In genomic region chr10:78746178-78746763, GRCh38 we compare ENCODE assay signal across 1 cellular context.
TF ChIP-seq lines count a peak whose summit lies in the region.

No MANE protein-coding gene starts in this region.

TF ChIP-seq in H1, 55 proteins besides CTCF, POLR2A, EP300 and RAD21:
- TF ChIP-seq KDM5A (IDR thresholded peaks at IDR 0.05; ENCODE audit: low read length) (no peak), HDAC6 (IDR thresholded peaks at IDR 0.05; ENCODE audit: low read depth, low read length) (no peak), MAFK (IDR thresholded peaks at IDR 0.05; ENCODE audit: low read depth, low read length) (no peak), ATF2 (IDR thresholded peaks at IDR 0.05; ENCODE audit: low read length) (no peak), TAF7 (optimal IDR thresholded peaks at IDR 0.05; ENCODE audit: borderline replicate concordance, low read depth, low read length) (no peak), ASH2L (IDR thresholded peaks at IDR 0.05; ENCODE audit: low read length) (no peak), USF2 (IDR thresholded peaks at IDR 0.05; ENCODE audit: low read length) (no peak), ZNF274 (IDR thresholded peaks at IDR 0.05; ENCODE audit: borderline replicate concordance, extremely low read depth, low read length) (no peak), SIRT6 (IDR thresholded peaks at IDR 0.05; ENCODE audit: low read length) (no peak), SUZ12 (IDR thresholded peaks at IDR 0.05; ENCODE audit: low read length) (no peak), PHF8 (conservative IDR thresholded peaks at IDR 0.05; ENCODE audit: low read depth, low read length) (no peak), JUN (IDR thresholded peaks at IDR 0.05; ENCODE audit: low read depth, low read length) (no peak), RBBP5 (IDR thresholded peaks at IDR 0.05; ENCODE audit: borderline replicate concordance, low read depth, low read length) (no peak), BRCA1 (IDR thresholded peaks at IDR 0.05; ENCODE audit: low read depth, low read length) (no peak), JUND (IDR thresholded peaks at IDR 0.05; ENCODE audit: low read length) (no peak), FOSL1 (IDR thresholded peaks at IDR 0.05; ENCODE audit: insufficient read depth, low read depth, low read length) (no peak), TCF12 (IDR thresholded peaks at IDR 0.05; ENCODE audit: low read depth, low read length) (no peak), NRF1 (IDR thresholded peaks at IDR 0.05; ENCODE audit: low read depth, low read length) (no peak), CBX5 (IDR thresholded peaks at IDR 0.05; ENCODE audit: low read depth, low read length) (no peak)
TF ChIP-seq in H1: peak in this region for 0.
